Comparison of ENCODE assay signal across 1 cellular context in genomic region chr2:240759454-240759853, GRCh38.
TF ChIP-seq lines count a peak whose summit lies in the region.

No MANE protein-coding gene starts in this region.

TF ChIP-seq in HEK293, 187 proteins besides CTCF, POLR2A, EP300 and RAD21 (continued from another document):
- no peak for TF ChIP-seq HIC1 (tag by site-specific recombination; IDR thresholded peaks at IDR 0.05)
- TF ChIP-seq ZNF354C (tag by site-specific recombination; IDR thresholded peaks at IDR 0.05; ENCODE audit: borderline replicate concordance, low read depth) = no peak
- no peak for TF ChIP-seq ZSCAN5A (tag by site-specific recombination; IDR thresholded peaks at IDR 0.05)
- no peak for TF ChIP-seq WT1 (tag by site-specific recombination; IDR thresholded peaks at IDR 0.05)
- no peak for TF ChIP-seq ZNF404 (tag by site-specific recombination; IDR thresholded peaks at IDR 0.05)
- peak; percentile 53; the same call in 1 of the 2 replicates for TF ChIP-seq SP7 (tag by site-specific recombination; IDR thresholded peaks at IDR 0.05)
- no peak for TF ChIP-seq ZNF426 (tag by site-specific recombination; IDR thresholded peaks at IDR 0.05)
- TF ChIP-seq ZFHX2 (tag by site-specific recombination; conservative IDR thresholded peaks at IDR 0.05) = peak; percentile 39; the same call in 1 of the 2 replicates
- peak; percentile 77 for TF ChIP-seq PRDM10 (tag by site-specific recombination; IDR thresholded peaks at IDR 0.05)
- no peak for TF ChIP-seq ZNF362 (tag by site-specific recombination; IDR thresholded peaks at IDR 0.05)
- TF ChIP-seq ZNF610 (tag by site-specific recombination; IDR thresholded peaks at IDR 0.05; ENCODE audit: borderline replicate concordance) = no peak
- TF ChIP-seq BCL11A (tag by site-specific recombination; IDR thresholded peaks at IDR 0.05; ENCODE audit: low read depth) = no peak
- TF ChIP-seq GFI1B (tag by site-specific recombination; IDR thresholded peaks at IDR 0.05) = no peak
- TF ChIP-seq ZBTB48 (tag by site-specific recombination; IDR thresholded peaks at IDR 0.05) = no peak
- no peak for TF ChIP-seq ZNF692 (tag by site-specific recombination; IDR thresholded peaks at IDR 0.05)
- no peak for TF ChIP-seq ZFP37 (tag by site-specific recombination; IDR thresholded peaks at IDR 0.05)
- TF ChIP-seq GLIS1 (tag by site-specific recombination; IDR thresholded peaks at IDR 0.05) = peak; percentile 60
- TF ChIP-seq ZNF548 (tag by site-specific recombination; IDR thresholded peaks at IDR 0.05) = no peak
- no peak for TF ChIP-seq ZNF596 (tag by site-specific recombination; IDR thresholded peaks at IDR 0.05)
- no peak for TF ChIP-seq ZNF174 (tag by site-specific recombination; IDR thresholded peaks at IDR 0.05)
- TF ChIP-seq ZBTB20 (tag by site-specific recombination; IDR thresholded peaks at IDR 0.05) = no peak
- TF ChIP-seq YY2 (tag by site-specific recombination; IDR thresholded peaks at IDR 0.05) = no peak
- no peak for TF ChIP-seq ZNF366 (tag by site-specific recombination; conservative IDR thresholded peaks at IDR 0.05)
- peak; percentile 39 for TF ChIP-seq EGR2 (tag by site-specific recombination; IDR thresholded peaks at IDR 0.05; ENCODE audit: low read depth)
